ENCODE assay signal across 8 cellular contexts in genomic region chr3:14598143-14598569, GRCh38. TPM values are rescaled to one million over a fixed set of nuclear protein-coding genes. Genes with fewer than 3 reads are reported as not detected.
DNase-seq lines count a peak whose midpoint lies in the region; ATAC-seq, FAIRE-seq and TF ChIP-seq lines count a peak whose summit lies in the region.

No MANE protein-coding gene starts in this region.

- no peak overlapping the region for H4K91ac ChIP-seq in mesenchymal stem cell (ENCODE audit: low read length)

- no peak for TF ChIP-seq EP300 in suprapubic skin (IDR thresholded peaks at IDR 0.05)

- peaks cover 5% of the 10 kb centered on the region for H3K4me1 Mint-ChIP-seq in type B pancreatic cell (ENCODE audit: unreplicated experiment)

- H3K4me2 ChIP-seq in mesenchymal stem cell (ENCODE audit: low read length, poor library complexity, severe bottlenecking) = no peak overlapping the region

- H4K8ac ChIP-seq in mesenchymal stem cell (ENCODE audit: low read length) = no peak overlapping the region

- H2BK15ac ChIP-seq in mesenchymal stem cell (ENCODE audit: low read depth, poor library complexity, severe bottlenecking) = no peak overlapping the region

- DNase-seq in H54 (ENCODE audit: insufficient read length, low spot score) (peak; percentile 65), SK-MEL-5 (ENCODE audit: low read depth, low spot score) (peak; percentile 29), adrenal gland (peak in 4 of 7 donors; percentile 15 to 26 (median 23)), mesenchymal stem cell (peak; percentile 50), type B pancreatic cell (ENCODE audit: extremely low spot score, unreplicated experiment) (no peak), NCI-H2107 (lab: John Stamatoyannopoulos, UW) (no peak), suprapubic skin (ENCODE audit: low spot score in 2 of 2) (no peak)

- no peak overlapping the region for H3K23ac ChIP-seq in mesenchymal stem cell (ENCODE audit: low read length in 2 of 2)

- no peak overlapping the region for H3K18ac ChIP-seq in mesenchymal stem cell (ENCODE audit: low read depth in 1 of 2, low read length in 2 of 2)

- H2BK120ac ChIP-seq in mesenchymal stem cell (ENCODE audit: low read depth, low read length) = no peak overlapping the region

- no peak overlapping the region for H3K4me3 Mint-ChIP-seq in type B pancreatic cell

- H3K27ac ChIP-seq in adrenal gland (no peak overlapping the region), mesenchymal stem cell (ENCODE audit: low read length, poor library complexity, severe bottlenecking) (no peak overlapping the region), suprapubic skin (no peak overlapping the region)

- H3K4me3 ChIP-seq in adrenal gland = no peak overlapping the region
- H3K4me3 ChIP-seq in mesenchymal stem cell (ENCODE audit: insufficient read depth in 1 of 2, low read depth in 1 of 2, low read length in 2 of 2) = no peak overlapping the region
- H3K4me3 ChIP-seq in suprapubic skin = no peak overlapping the region

- H3K27ac Mint-ChIP-seq in type B pancreatic cell = no peak overlapping the region

- in situ Hi-C loops in SK-MEL-5 (cut with HindIII; ENCODE audit: low pct_unique_long_range_greater_than_20kb, low sequenced_read_pairs) = no loop called here

- no peak for FAIRE-seq in H54 (lab: Jason Lieb, UNC)

- H3K9me3 ChIP-seq in adrenal gland (replicated peaks in 1 of 3) (no peaks in the 10 kb centered on the region), mesenchymal stem cell (ENCODE audit: control insufficient read depth, low read length) (no peaks in the 10 kb centered on the region), suprapubic skin (no peaks in the 10 kb centered on the region)

- no peaks in the 10 kb centered on the region for H3K36me3 Mint-ChIP-seq in type B pancreatic cell

- H3K27me3 Mint-ChIP-seq in type B pancreatic cell = peaks cover 65% of the 10 kb centered on the region

- WGBS in adrenal gland, 4 donors = 10 to 17% (median 14%) methylated on average over 5 to 9 of the region's 9 CpGs
- 21% methylated on average over 9 of the region's 9 CpGs for WGBS in mesenchymal stem cell
- 19% methylated on average over 9 of the region's 9 CpGs for WGBS in suprapubic skin

- TF ChIP-seq CTCF in adrenal gland (IDR thresholded peaks at IDR 0.05) (no peak), type B pancreatic cell (conservative IDR thresholded peaks at IDR 0.05) (no peak), suprapubic skin (IDR thresholded peaks at IDR 0.05) (no peak)

- no peak overlapping the region for H2BK12ac ChIP-seq in mesenchymal stem cell (ENCODE audit: low read length in 2 of 2)

- H3K9ac ChIP-seq in mesenchymal stem cell (ENCODE audit: low read length) = no peak overlapping the region

- no peak overlapping the region for H2BK5ac ChIP-seq in mesenchymal stem cell (ENCODE audit: low read depth, low read length, poor library complexity, severe bottlenecking)

- no peaks in the 10 kb centered on the region for H3K36me3 ChIP-seq in adrenal gland (replicated peaks in 1 of 2)
- H3K36me3 ChIP-seq in mesenchymal stem cell (ENCODE audit: control insufficient read depth in 1 of 2, insufficient read depth in 2 of 2, low read depth in 1 of 2, low read length in 2 of 2) = no peaks in the 10 kb centered on the region
- H3K36me3 ChIP-seq in suprapubic skin = no peaks in the 10 kb centered on the region

- H3K14ac ChIP-seq in mesenchymal stem cell (ENCODE audit: low read length in 2 of 2) = no peak overlapping the region

- H3K4ac ChIP-seq in mesenchymal stem cell (ENCODE audit: low read depth in 1 of 2, low read length in 2 of 2) = no peak overlapping the region

- H3K79me1 ChIP-seq in mesenchymal stem cell (replicated peaks; ENCODE audit: low read length, poor library complexity, severe bottlenecking) = no peaks in the 10 kb centered on the region

- no peak for TF ChIP-seq POLR2A in H54 (IDR thresholded peaks at IDR 0.05; ENCODE audit: low read depth, low read length)
- no peak for TF ChIP-seq POLR2A in adrenal gland (IDR thresholded peaks at IDR 0.05)
- TF ChIP-seq POLR2A in suprapubic skin (IDR thresholded peaks at IDR 0.05) = no peak

- H2AK5ac ChIP-seq in mesenchymal stem cell (ENCODE audit: low read length, severe bottlenecking) = no peak overlapping the region

- no peak for ATAC-seq in GM18498 (IDR thresholded peaks at IDR 0.05; ENCODE audit: unreplicated experiment)

- no peak overlapping the region for H2AFZ ChIP-seq in mesenchymal stem cell (ENCODE audit: low read depth, low read length)

- H3K4me1 ChIP-seq in adrenal gland (replicated peaks in 1 of 2) (peaks cover 0 to 5% of the 10 kb centered on the region in 2 donors), mesenchymal stem cell (ENCODE audit: control insufficient read depth, insufficient read depth, low read depth, low read length) (peaks cover 11% of the 10 kb centered on the region), suprapubic skin (peaks cover 10% of the 10 kb centered on the region)

- intact Hi-C loops in adrenal gland (cut with DNase I) = no loop called here

- peaks cover 11% of the 10 kb centered on the region for H3K9me3 Mint-ChIP-seq in type B pancreatic cell

- peaks cover 18% of the 10 kb centered on the region for H3K27me3 ChIP-seq in adrenal gland
- H3K27me3 ChIP-seq in mesenchymal stem cell (ENCODE audit: control insufficient read depth in 1 of 2, insufficient read depth in 1 of 2, low read length in 2 of 2) = peaks cover 60 to 86% of the 10 kb centered on the region in 2 experiments
- peaks cover 76% of the 10 kb centered on the region for H3K27me3 ChIP-seq in suprapubic skin

RNA-seq across cellular contexts. Expression of gene CCDC174, which starts 53.4 kb away (rescaled TPM):
- 20.0 and 21.7 TPM in 2 replicates for total RNA-seq in SK-MEL-5 (2014; rRNA removed; shearing (Covaris generic))
- 6.9 and 7.1 TPM in 2 replicates for polyA plus RNA-seq in SK-MEL-5 (2015; cell fraction: cytosol; rRNA removed)
- polyA plus RNA-seq in SK-MEL-5 (2015; cell fraction: nucleus; rRNA removed) = 35.1 and 38.6 TPM in 2 replicates
- 10 to 100 TPM in 6 of 8 donors, 1 to 10 TPM in 2; 4.3 to 20.5 (median 18.3) TPM for total RNA-seq in adrenal gland
- 10 to 100 TPM; 26.1 to 31.6 (median 31.0) TPM for polyA plus RNA-seq in adrenal gland
- polyA plus RNA-seq in mesenchymal stem cell (2013, experiment 1 of 2) = 15.8 TPM
- 15.6 TPM for polyA plus RNA-seq in mesenchymal stem cell (2013, experiment 2 of 2)
- total RNA-seq in type B pancreatic cell (ENCODE audit: low replicate concordance) = 20.7 and 23.2 TPM in 2 replicates
- 10 to 100 TPM; 11.2 to 39.3 (median 14.6) TPM for total RNA-seq in suprapubic skin

RNA-seq across cellular contexts. Expression of gene GRIP2, which starts 58.0 kb away (rescaled TPM):
- total RNA-seq in SK-MEL-5 (2014; rRNA removed; shearing (Covaris generic)) = 0.18 and 0.27 TPM in 2 replicates
- 0.21 and 0.39 TPM in 2 replicates for polyA plus RNA-seq in SK-MEL-5 (2015; cell fraction: cytosol; rRNA removed)
- polyA plus RNA-seq in SK-MEL-5 (2015; cell fraction: nucleus; rRNA removed) = 1.0 and 1.6 TPM in 2 replicates
- total RNA-seq in adrenal gland (1 to 10 TPM in 4 of 8 donors, under 1 TPM in 4; 0.09 to 2.1 (median 1.1) TPM), type B pancreatic cell (ENCODE audit: low replicate concordance) (2.7 and 5.6 TPM in 2 replicates), suprapubic skin (1 to 10 TPM in 2 of 4 donors, under 1 TPM in 2; 0.65 to 5.8 (median 3.0) TPM)
- 1 to 10 TPM in 1 of 3 donors, under 1 TPM in 2; 0.49 to 2.5 (median 0.74) TPM for polyA plus RNA-seq in adrenal gland
- polyA plus RNA-seq in mesenchymal stem cell (2013, experiment 1 of 2) = 1.2 TPM
- 1.1 TPM for polyA plus RNA-seq in mesenchymal stem cell (2013, experiment 2 of 2)

Comparison
In these comparisons a context has a peak if more than half of its experiments do, and no peak if none do; other contexts are left out.
1. DNase-seq: peak in H54 (single experiment), SK-MEL-5 (single experiment), adrenal gland (4 of 7) and mesenchymal stem cell (single experiment); none in type B pancreatic cell (single experiment), NCI-H2107 (single experiment) and suprapubic skin (0 of 2).